1 cellular context compared by ENCODE assay signal in the genomic region with DNA sequence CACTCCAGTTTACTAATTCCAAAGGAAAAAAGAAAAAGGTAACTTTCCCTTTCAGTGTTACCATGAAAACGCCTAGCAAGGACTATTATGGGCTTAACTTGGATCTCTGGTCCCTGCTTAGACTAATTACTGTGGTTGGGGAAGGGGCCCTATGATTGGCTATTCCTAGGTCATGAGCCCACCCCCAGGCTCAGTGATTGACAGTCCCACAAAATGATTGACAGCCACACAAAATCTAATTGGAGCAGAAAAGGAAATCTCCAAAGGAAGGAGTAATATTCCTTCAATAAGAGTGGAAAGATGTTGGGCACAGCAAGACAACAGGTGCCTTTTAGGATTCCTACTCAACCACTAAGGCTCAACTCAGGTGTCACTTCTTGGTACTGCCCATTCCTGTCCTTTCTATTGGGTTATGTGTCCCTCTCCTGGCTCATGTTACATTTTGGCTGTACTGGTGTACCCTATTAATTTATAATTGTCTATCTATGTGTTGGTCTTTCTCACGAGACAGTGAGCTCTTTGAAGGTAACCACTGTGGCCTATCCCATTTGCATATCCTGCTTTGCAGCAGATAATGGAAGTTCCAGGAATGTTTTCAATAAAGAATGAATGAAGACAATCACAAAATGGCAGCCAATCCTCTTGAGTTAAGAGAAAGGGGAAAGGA.
TF ChIP-seq lines count a peak whose summit lies in the region.

No MANE protein-coding gene starts in this region.

TF ChIP-seq in WTC11, 78 proteins besides CTCF, POLR2A, EP300 and RAD21:
- TF ChIP-seq, protein P1, sequence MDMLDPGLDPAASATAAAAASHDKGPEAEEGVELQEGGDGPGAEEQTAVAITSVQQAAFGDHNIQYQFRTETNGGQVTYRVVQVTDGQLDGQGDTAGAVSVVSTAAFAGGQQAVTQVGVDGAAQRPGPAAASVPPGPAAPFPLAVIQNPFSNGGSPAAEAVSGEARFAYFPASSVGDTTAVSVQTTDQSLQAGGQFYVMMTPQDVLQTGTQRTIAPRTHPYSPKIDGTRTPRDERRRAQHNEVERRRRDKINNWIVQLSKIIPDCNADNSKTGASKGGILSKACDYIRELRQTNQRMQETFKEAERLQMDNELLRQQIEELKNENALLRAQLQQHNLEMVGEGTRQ (CRISPR knock-in tag; IDR thresholded peaks at IDR 0.05): peak; percentile 39; the same call in 1 of the 2 replicates
- TF ChIP-seq, protein P2, sequence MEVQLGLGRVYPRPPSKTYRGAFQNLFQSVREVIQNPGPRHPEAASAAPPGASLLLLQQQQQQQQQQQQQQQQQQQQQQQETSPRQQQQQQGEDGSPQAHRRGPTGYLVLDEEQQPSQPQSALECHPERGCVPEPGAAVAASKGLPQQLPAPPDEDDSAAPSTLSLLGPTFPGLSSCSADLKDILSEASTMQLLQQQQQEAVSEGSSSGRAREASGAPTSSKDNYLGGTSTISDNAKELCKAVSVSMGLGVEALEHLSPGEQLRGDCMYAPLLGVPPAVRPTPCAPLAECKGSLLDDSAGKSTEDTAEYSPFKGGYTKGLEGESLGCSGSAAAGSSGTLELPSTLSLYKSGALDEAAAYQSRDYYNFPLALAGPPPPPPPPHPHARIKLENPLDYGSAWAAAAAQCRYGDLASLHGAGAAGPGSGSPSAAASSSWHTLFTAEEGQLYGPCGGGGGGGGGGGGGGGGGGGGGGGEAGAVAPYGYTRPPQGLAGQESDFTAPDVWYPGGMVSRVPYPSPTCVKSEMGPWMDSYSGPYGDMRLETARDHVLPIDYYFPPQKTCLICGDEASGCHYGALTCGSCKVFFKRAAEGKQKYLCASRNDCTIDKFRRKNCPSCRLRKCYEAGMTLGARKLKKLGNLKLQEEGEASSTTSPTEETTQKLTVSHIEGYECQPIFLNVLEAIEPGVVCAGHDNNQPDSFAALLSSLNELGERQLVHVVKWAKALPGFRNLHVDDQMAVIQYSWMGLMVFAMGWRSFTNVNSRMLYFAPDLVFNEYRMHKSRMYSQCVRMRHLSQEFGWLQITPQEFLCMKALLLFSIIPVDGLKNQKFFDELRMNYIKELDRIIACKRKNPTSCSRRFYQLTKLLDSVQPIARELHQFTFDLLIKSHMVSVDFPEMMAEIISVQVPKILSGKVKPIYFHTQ (CRISPR knock-in tag; IDR thresholded peaks at IDR 0.05): no peak
- TF ChIP-seq ZNF138 (CRISPR knock-in tag; conservative IDR thresholded peaks at IDR 0.05): no peak
- TF ChIP-seq, protein P3, sequence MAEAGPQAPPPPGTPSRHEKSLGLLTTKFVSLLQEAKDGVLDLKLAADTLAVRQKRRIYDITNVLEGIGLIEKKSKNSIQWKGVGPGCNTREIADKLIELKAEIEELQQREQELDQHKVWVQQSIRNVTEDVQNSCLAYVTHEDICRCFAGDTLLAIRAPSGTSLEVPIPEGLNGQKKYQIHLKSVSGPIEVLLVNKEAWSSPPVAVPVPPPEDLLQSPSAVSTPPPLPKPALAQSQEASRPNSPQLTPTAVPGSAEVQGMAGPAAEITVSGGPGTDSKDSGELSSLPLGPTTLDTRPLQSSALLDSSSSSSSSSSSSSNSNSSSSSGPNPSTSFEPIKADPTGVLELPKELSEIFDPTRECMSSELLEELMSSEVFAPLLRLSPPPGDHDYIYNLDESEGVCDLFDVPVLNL (CRISPR knock-in tag; IDR thresholded peaks at IDR 0.05; ENCODE audit: borderline replicate concordance, low read depth): no peak
